8 cellular contexts compared by ENCODE assay signal in genomic region chr3:67654832-67655152, GRCh38. TPM values are rescaled to one million over a fixed set of nuclear protein-coding genes. Genes with fewer than 3 reads are reported as not detected.
DNase-seq lines count a peak whose midpoint lies in the region; ATAC-seq, FAIRE-seq and TF ChIP-seq lines count a peak whose summit lies in the region.

No MANE protein-coding gene starts in this region.

- peak overlapping the region; percentile 87 for H3K4me2 ChIP-seq in GM12878 (ENCODE audit: control insufficient read depth, insufficient read depth)

- FAIRE-seq in GM12878 (lab: Jason Lieb, UNC): no peak

- TF ChIP-seq CTCF in GM12878 (IDR thresholded peaks at IDR 0.05 in 2 of 3, conservative IDR thresholded peaks at IDR 0.05 in 1 of 3; ENCODE audit: control insufficient read depth in 2 of 3, extremely low read depth in 1 of 3, insufficient read depth in 1 of 3, low read depth in 3 of 3, low read length in 3 of 3): no peak
- TF ChIP-seq CTCF in right lobe of liver (IDR thresholded peaks at IDR 0.05): no peak
- TF ChIP-seq CTCF in transverse colon (IDR thresholded peaks at IDR 0.05): no peak

- POLR2A ChIA-PET in GM12878 (lab: Charles Lee): interaction anchor here (0.6 to 0.9 kb wide), 2 partner anchors 9 to 1422 kb away, joined by 3 read pairs; no protein-coding TSS in a partner anchor

- 2% methylated on average over 11 of the region's 11 CpGs for WGBS in GM12878 (ENCODE audit: insufficient coverage, insufficient replicate concordance, low lambda C conversion rate, missing lambda C conversion rate)
- WGBS in right lobe of liver (ENCODE audit: insufficient coverage, low coverage, low lambda C conversion rate, missing lambda C conversion rate): no CpG with 5 or more reads among the region's 11 CpGs
- WGBS in transverse colon (ENCODE audit: low coverage in 1 of 2), 2 donors: 20% methylated on average over 9 of the region's 11 CpGs; no CpG with 5 or more reads in 1 of the 2 donors

- TF ChIP-seq RAD21 in GM12878 (IDR thresholded peaks at IDR 0.05; ENCODE audit: insufficient read depth, low read depth, low read length): no peak

- peak overlapping the region; percentile 75 for H2AFZ ChIP-seq in GM12878 (ENCODE audit: control insufficient read depth, low read depth, low read length)

- in situ Hi-C loops in GM12878 (cut with MboI): no loop called here
- in situ Hi-C loops in transverse colon (cut with MboI; ENCODE audit: low pct_ligation_motif_present in 1 of 4, low pct_unique_long_range_greater_than_20kb in 1 of 4, low sequenced_read_pairs in 3 of 4): no loop called here

- H3K9me3 ChIP-seq in GM12878 (replicated peaks; ENCODE audit: control insufficient read depth, insufficient read depth, low read length) (no peaks in the 10 kb centered on the region; the same call in 1 of the 3 replicates), right lobe of liver (no peaks in the 10 kb centered on the region), transverse colon (no peaks in the 10 kb centered on the region)

- H3K4me3 ChIP-seq in GM12878: peak overlapping the region; percentile 94
- peak overlapping the region; percentile 94 to 96 (median 96) for H3K4me3 ChIP-seq in right lobe of liver
- H3K4me3 ChIP-seq in transverse colon: peak overlapping the region; percentile 89 to 100 (median 98)

- peaks cover 45% of the 10 kb centered on the region for H3K79me2 ChIP-seq in GM12878 (ENCODE audit: control insufficient read depth, insufficient read depth, low read length)

- no peaks in the 10 kb centered on the region for H4K20me1 ChIP-seq in GM12878 (ENCODE audit: control insufficient read depth, insufficient read depth)

- CTCF ChIA-PET in GM12878 (lab: Yijun Ruan, JAX): interaction anchor here (0.6 to 1.6 kb wide), 6 partner anchors 10 to 1788 kb away, joined by 3 to 6 read pairs (median 3); no protein-coding TSS in a partner anchor

- ATAC-seq in HG03521 (IDR thresholded peaks at IDR 0.05; ENCODE audit: unreplicated experiment): peak; percentile 1
- no peak for ATAC-seq in GM12878
- peak in 3 of 4 donors; percentile 34 to 52 (median 36) for ATAC-seq in right lobe of liver
- ATAC-seq in HG03457 (IDR thresholded peaks at IDR 0.05; ENCODE audit: unreplicated experiment): no peak

- peak overlapping the region; percentile 92 for H3K9ac ChIP-seq in GM12878 (ENCODE audit: control insufficient read depth, insufficient read depth, low read length)

- BruUV-seq in GM12878 (replicated peaks; lab: Mats Ljungman, UMichigan): no TSS peak

- SMC1A ChIA-PET in GM12878 (lab: Charles Lee; ENCODE audit: uncharacterized antibody, unreplicated experiment): interaction anchor here (0.8 to 3.0 kb wide), 9 partner anchors 9 to 1222 kb away, joined by 3 to 18 read pairs (median 7); no protein-coding TSS in a partner anchor

- TF ChIP-seq EP300 in GM12878 (IDR thresholded peaks at IDR 0.05; ENCODE audit: borderline replicate concordance in 1 of 2, control insufficient read depth in 1 of 2, low read depth in 2 of 2, low read length in 2 of 2) (no peak), transverse colon (IDR thresholded peaks at IDR 0.05; ENCODE audit: low read depth) (no peak)

- peak; percentile 12 for DNase-seq in A172 (ENCODE audit: low spot score)
- no peak for DNase-seq in GM12878 (ENCODE audit: low read depth, low spot score)
- DNase-seq in right lobe of liver: no peak
- DNase-seq in transverse colon: no peak
- DNase-seq in iPS-NIHi11 (ENCODE audit: low spot score): no peak
- no peak for DNase-seq in kidney glomerular epithelial cell (lab: John Stamatoyannopoulos, UW)

- H3K27ac ChIP-seq in GM12878 (ENCODE audit: control insufficient read depth, insufficient read depth) (peak overlapping the region; percentile 94), right lobe of liver (peak overlapping the region; percentile 99), transverse colon (peak overlapping the region; percentile 94 to 99 (median 98))

- RAD21 ChIA-PET in GM12878 (lab: Charles Lee; ENCODE audit: unreplicated experiment): interaction anchor here (0.9 kb wide), 2 partner anchors 8 to 271 kb away, joined by 3 read pairs; no protein-coding TSS in a partner anchor

- intact Hi-C loops in GM12878 (cut with micrococcal nuclease; ENCODE audit: unreplicated experiment) (loop anchor here (1.0 to 10.0 kb wide), 3 partner anchors 31 to 1430 kb away; partner anchors contain the start of genes ARL6IP5 and UBA3), right lobe of liver (cut with DNase I) (no loop called here), transverse colon (cut with DNase I; ENCODE audit: low total_unique reads) (no loop called here)

- H3K36me3 ChIP-seq in GM12878 (ENCODE audit: control insufficient read depth in 2 of 2, insufficient read depth in 2 of 2, low read length in 1 of 2) (no peaks in the 10 kb centered on the region), right lobe of liver (no peaks in the 10 kb centered on the region), transverse colon (no peaks in the 10 kb centered on the region)

- H3K4me1 ChIP-seq in GM12878 (ENCODE audit: control insufficient read depth, insufficient read depth, low read length) (peaks cover 37% of the 10 kb centered on the region), right lobe of liver (peaks cover 0 to 23% (median 1%) of the 10 kb centered on the region in 4 donors), transverse colon (peaks cover 25 to 37% (median 30%) of the 10 kb centered on the region in 4 donors)

- H3K27me3 ChIP-seq in GM12878 (replicated peaks in 1 of 2; ENCODE audit: control insufficient read depth in 2 of 2, insufficient read depth in 2 of 2, low read length in 1 of 2) (no peaks in the 10 kb centered on the region), right lobe of liver (no peaks in the 10 kb centered on the region), transverse colon (no peaks in the 10 kb centered on the region)

- TF ChIP-seq POLR2A in GM12878 (IDR thresholded peaks at IDR 0.05; ENCODE audit: low read depth, low read length) (no peak), right lobe of liver (IDR thresholded peaks at IDR 0.05) (no peak), transverse colon (IDR thresholded peaks at IDR 0.05) (peak; percentile 49)

TF ChIP-seq in GM12878, 131 proteins besides CTCF, POLR2A, EP300 and RAD21 (continues in another document):
- 0 out of 2 replicates have a peak, but pooled peaks have one; percentile 5 for TF ChIP-seq RB1 (IDR thresholded peaks at IDR 0.05; ENCODE audit: borderline replicate concordance)
- no peak for TF ChIP-seq NKRF (conservative IDR thresholded peaks at IDR 0.05)
- TF ChIP-seq HDGF (IDR thresholded peaks at IDR 0.05): peak; percentile 61; the same call in 1 of the 2 replicates
- no peak for TF ChIP-seq HDAC2 (IDR thresholded peaks at IDR 0.05)
- no peak for TF ChIP-seq ATF7 (IDR thresholded peaks at IDR 0.05; ENCODE audit: low read depth)

RNA-seq across cellular contexts. Expression of gene SUCLG2, which starts 0.4 kb away (rescaled TPM):
- 61.3 and 75.2 TPM in 2 replicates for total RNA-seq in A172 (2014; rRNA removed; shearing (Covaris generic))
- 33.1 and 35.8 TPM in 2 replicates for total RNA-seq in GM12878 (2013; cell fraction: nucleolus; rRNA removed)
- total RNA-seq in GM12878 (2014; rRNA removed): 28.1 and 38.4 TPM in 2 replicates
- 48.0 and 48.5 TPM in 2 replicates for total RNA-seq in GM12878 (2014; rRNA removed; fragmentation: Illumina TruSeq; extraction: Trizol)
- total RNA-seq in GM12878 (2021): 38.3 and 39.7 TPM in 2 replicates
- 17.3 TPM for polyA plus RNA-seq in GM12878 (2011; ENCODE audit: low read depth)
- 33.8 and 49.2 TPM in 2 replicates for polyA plus RNA-seq in GM12878 (2011; rRNA removed)
- polyA plus RNA-seq in GM12878 (2011; cell fraction: cytosol; rRNA removed): 13.4 and 13.5 TPM in 2 replicates
- polyA plus RNA-seq in GM12878 (2011; cell fraction: nucleus; rRNA removed): 13.3 and 14.8 TPM in 2 replicates
- 28.0 and 39.1 TPM in 2 replicates for polyA plus RNA-seq in GM12878 (2012)
- polyA plus RNA-seq in GM12878 (2014; fragmentation: Illumina TruSeq; extraction: Trizol): 48.0 and 57.3 TPM in 2 replicates
- polyA plus RNA-seq in GM12878 (2014; fragmentation: Nextera tagmentation; extraction: Ambion mirVana): 10 to 100 TPM; 17.8 to 31.1 TPM
- polyA plus RNA-seq in GM12878 (2014; rRNA removed): 26.6 and 36.0 TPM in 2 replicates
- 10 to 100 TPM; 49.9 to 50.9 TPM for polyA plus RNA-seq in GM12878 (2016; fragmentation: Nextera tagmentation; extraction: Ambion mirVana)
- 17.2 and 17.6 TPM in 2 replicates for polyA minus RNA-seq in GM12878 (2011; rRNA and poly(A)+ RNA removed)
- polyA minus RNA-seq in GM12878 (2011; cell fraction: cytosol; rRNA and poly(A)+ RNA removed): 7.4 and 9.9 TPM in 2 replicates
- polyA minus RNA-seq in GM12878 (2011; cell fraction: nucleus; rRNA and poly(A)+ RNA removed): 14.7 and 22.8 TPM in 2 replicates
- 100 to 1,000 TPM; 138 to 167 (median 158) TPM for total RNA-seq in right lobe of liver
- 100 to 1,000 TPM in 3 of 4 donors, 10 to 100 TPM in 1; 59.5 to 269 (median 160) TPM for total RNA-seq in transverse colon

Comparison
In these comparisons a context has a peak if more than half of its experiments do, and no peak if none do; other contexts are left out.
1. ATAC-seq: peak in HG03521 (single experiment) and right lobe of liver (3 of 4); none in GM12878 (single experiment) and HG03457 (single experiment).
2. Peak in every context shown above with its lines, with median percentiles within 50 percentile points of each other: H3K27ac ChIP-seq and H3K4me3 ChIP-seq.